In genomic region chr5:138515571-138516275, GRCh38 we compare ENCODE assay signal across 24 cellular contexts. TPM values are rescaled to one million over a fixed set of nuclear protein-coding genes. Genes with fewer than 3 reads are reported as not detected.
DNase-seq lines count a peak whose midpoint lies in the region; ATAC-seq, FAIRE-seq and TF ChIP-seq lines count a peak whose summit lies in the region.
"Had no signal": no experiment of that assay in that cellular context is flagged by ENCODE, and none has a peak within 500 bp of the region (broad histone marks: within the 10 kb centered on the region; RNA-seq: fewer than 3 reads in every experiment).

No MANE protein-coding gene starts in this region.

- H3K9me3 ChIP-seq in CD8-positive, alpha-beta T cell (ENCODE audit: low read length), result no peaks in the 10 kb centered on the region
- no peaks in the 10 kb centered on the region for H3K9me3 ChIP-seq in K562 (replicated peaks; ENCODE audit: control insufficient read depth, insufficient read depth, low read depth, low read length)
- no peaks in the 10 kb centered on the region for H3K9me3 ChIP-seq in Karpas-422 (ENCODE audit: low read length)
- H3K9me3 ChIP-seq: BLaER1 treated with 17β-estradiol and CSF1 and Interleukin-3, amounts not matched to agents 10 nM and 100 nM; SJCRH30 had no signal

- in situ Hi-C loops in K562 (cut with MboI), result no loop called here

- TF ChIP-seq CTCF in CD8-positive, alpha-beta T cell (IDR thresholded peaks at IDR 0.05), result no peak
- TF ChIP-seq CTCF in K562 (IDR thresholded peaks at IDR 0.05 in 2 of 3, conservative IDR thresholded peaks at IDR 0.05 in 1 of 3; ENCODE audit: insufficient read depth in 2 of 3, low read depth in 1 of 3, low read length in 3 of 3), result no peak

- peaks cover 52% of the 10 kb centered on the region for H3K36me3 ChIP-seq in CD8-positive, alpha-beta T cell (ENCODE audit: insufficient read depth, low read length)
- peaks cover 94% of the 10 kb centered on the region for H3K36me3 ChIP-seq in K562 (ENCODE audit: control insufficient read depth, insufficient read depth, low read length)
- H3K36me3 ChIP-seq in Karpas-422 (ENCODE audit: insufficient read depth, low read length), result peaks cover 61% of the 10 kb centered on the region

- TF ChIP-seq RAD21 in K562 (CRISPR knock-in tag; conservative IDR thresholded peaks at IDR 0.05 in 1 of 2, IDR thresholded peaks at IDR 0.05 in 1 of 2), result no peak

- no peak for FAIRE-seq in K562 (lab: Jason Lieb, UNC)
- FAIRE-seq: G401.6, GM12892, H1, RCC 7860 had no signal

- no peak overlapping the region for H2AFZ ChIP-seq in K562 (ENCODE audit: low read depth, low read length)
- H2AFZ ChIP-seq in Karpas-422 (ENCODE audit: low read length), result no peak overlapping the region

- no peaks in the 10 kb centered on the region for H3K27me3 Mint-ChIP-seq in activated CD4-positive, alpha-beta memory T cell treated with anti-CD3 and anti-CD28 coated beads for 36 hours
- no peaks in the 10 kb centered on the region for H3K27me3 Mint-ChIP-seq in activated CD4-positive, alpha-beta memory T cell treated with anti-CD3 and anti-CD28 coated beads, Interleukin-2, amount 10 ng/mL, durations not matched to agents 7 days and 5 days
- H3K27me3 Mint-ChIP-seq in CD8-positive, alpha-beta T cell (ENCODE audit: low read depth), result no peaks in the 10 kb centered on the region
- H3K27me3 Mint-ChIP-seq: CD4-positive, alpha-beta memory T cell had no signal

- H3K27ac ChIP-seq in CD8-positive, alpha-beta T cell (ENCODE audit: low read depth, low read length), result no peak overlapping the region
- H3K27ac ChIP-seq in K562 (ENCODE audit: extremely low read depth, low read depth, low read length) (no peak overlapping the region), Karpas-422 (ENCODE audit: low read length) (no peak overlapping the region)
- H3K27ac ChIP-seq: BLaER1 treated with 17β-estradiol and CSF1 and Interleukin-3, amounts not matched to agents 10 nM and 100 nM; SJCRH30 had no signal

- H3K4me1 ChIP-seq in CD8-positive, alpha-beta T cell (ENCODE audit: insufficient read depth, low read length), result no peaks in the 10 kb centered on the region
- H3K4me1 ChIP-seq in K562 (replicated peaks in 1 of 2; ENCODE audit: control insufficient read depth in 2 of 2, insufficient read depth in 2 of 2, low read length in 2 of 2) (0 out of 5 replicates have a peak, but pooled peaks cover 0 to 1% of the 10 kb centered on the region in 2 experiments), Karpas-422 (ENCODE audit: low read length) (no peaks in the 10 kb centered on the region)

- H3K4me3 ChIP-seq in CD8-positive, alpha-beta T cell (ENCODE audit: low read depth, low read length), result no peak overlapping the region
- no peak overlapping the region for H3K4me3 ChIP-seq in K562
- no peak overlapping the region for H3K4me3 ChIP-seq in Karpas-422 (ENCODE audit: low read length)
- H3K4me3 ChIP-seq: BLaER1 treated with 17β-estradiol and CSF1 and Interleukin-3, amounts not matched to agents 10 nM and 100 nM; SJCRH30 had no signal

- BruUV-seq in K562 (replicated peaks; lab: Mats Ljungman, UMichigan), result no TSS peak

- peaks cover 49% of the 10 kb centered on the region for H3K36me3 Mint-ChIP-seq in activated CD4-positive, alpha-beta memory T cell treated with anti-CD3 and anti-CD28 coated beads for 36 hours
- H3K36me3 Mint-ChIP-seq in activated CD4-positive, alpha-beta memory T cell treated with anti-CD3 and anti-CD28 coated beads, Interleukin-2, amount 10 ng/mL, durations not matched to agents 7 days and 5 days (ENCODE audit: low read depth), result peaks cover 67% of the 10 kb centered on the region
- peaks cover 84% of the 10 kb centered on the region for H3K36me3 Mint-ChIP-seq in CD8-positive, alpha-beta T cell

- TF ChIP-seq POLR2A in K562 (conservative IDR thresholded peaks at IDR 0.05), result no peak

- no peak for DNase-seq in activated CD4-positive, alpha-beta memory T cell treated with anti-CD3 and anti-CD28 coated beads for 36 hours
- no peak for DNase-seq in activated CD4-positive, alpha-beta memory T cell treated with anti-CD3 and anti-CD28 coated beads, Interleukin-2, amount 10 ng/mL, durations not matched to agents 7 days and 5 days
- no peak for DNase-seq in CD8-positive, alpha-beta T cell
- DNase-seq in K562 (ENCODE audit: extremely low read depth in 1 of 4, low spot score in 3 of 4) (no peak), retina (peak; percentile 72), SK-N-DZ (ENCODE audit: low spot score) (no peak), Karpas-422 (no peak), NCI-H446 (lab: John Stamatoyannopoulos, UW) (no peak)
- DNase-seq: 8988T; CD4-positive, alpha-beta memory T cell; KG1; NCI-H1105; NCI-H146; NCI-H2029 treated with DMSO at 0.1 percent for 48 hours; NCI-H226; NCI-H524; NCI-H774; OCI-M1; SJCRH30 had no signal

- no peak overlapping the region for H3K4me3 Mint-ChIP-seq in activated CD4-positive, alpha-beta memory T cell treated with anti-CD3 and anti-CD28 coated beads for 36 hours
- H3K4me3 Mint-ChIP-seq in activated CD4-positive, alpha-beta memory T cell treated with anti-CD3 and anti-CD28 coated beads, Interleukin-2, amount 10 ng/mL, durations not matched to agents 7 days and 5 days, result no peak overlapping the region
- no peak overlapping the region for H3K4me3 Mint-ChIP-seq in CD8-positive, alpha-beta T cell
- H3K4me3 Mint-ChIP-seq: CD4-positive, alpha-beta memory T cell had no signal

- H4K20me1 ChIP-seq in K562 (replicated peaks; ENCODE audit: control insufficient read depth, insufficient read depth, low read length) (peaks cover 6% of the 10 kb centered on the region), Karpas-422 (ENCODE audit: insufficient read depth, low read depth, low read length) (peaks cover 17% of the 10 kb centered on the region)

- no peak for ATAC-seq in CD8-positive, alpha-beta T cell
- ATAC-seq in K562, result no peak

- 93% methylated on average over 4 of the region's 4 CpGs for WGBS in K562 (ENCODE audit: insufficient coverage, low coverage, missing lambda C conversion rate)

- H3K9ac ChIP-seq in K562 (ENCODE audit: insufficient read depth in 1 of 2, low read depth in 2 of 2, low read length in 2 of 2) (no peak overlapping the region), Karpas-422 (ENCODE audit: low read length) (no peak overlapping the region)
- H3K9ac ChIP-seq: BLaER1 treated with 17β-estradiol and CSF1 and Interleukin-3, amounts not matched to agents 10 nM and 100 nM had no signal

- intact Hi-C loops in activated CD4-positive, alpha-beta memory T cell treated with anti-CD3 and anti-CD28 coated beads for 36 hours (cut with micrococcal nuclease), result no loop called here
- intact Hi-C loops in CD8-positive, alpha-beta T cell (cut with DNase I, micrococcal nuclease), result no loop called here
- intact Hi-C loops in K562 (cut with micrococcal nuclease), result no loop called here

- CTCF ChIA-PET in activated CD4-positive, alpha-beta memory T cell treated with anti-CD3 and anti-CD28 coated beads for 36 hours (lab: Charles Lee), result no interaction called here
- CTCF ChIA-PET in activated CD4-positive, alpha-beta memory T cell treated with anti-CD3 and anti-CD28 coated beads, Interleukin-2, amount 10 ng/mL, durations not matched to agents 7 days and 5 days (lab: Charles Lee), result no interaction called here
- CTCF ChIA-PET in CD8-positive, alpha-beta T cell (lab: Charles Lee), result interaction anchor here (1.0 to 3.1 kb wide), 3 partner anchors 12 to 51 kb away, joined by 3 to 15 read pairs (median 9); partner anchors contain the start of gene EGR1
- CTCF ChIA-PET in K562 (lab: Yijun Ruan, JAX; ENCODE audit: low intra/inter-chr PET ratio), result no interaction called here

- H3K9me3 Mint-ChIP-seq in activated CD4-positive, alpha-beta memory T cell treated with anti-CD3 and anti-CD28 coated beads for 36 hours, result no peaks in the 10 kb centered on the region
- H3K9me3 Mint-ChIP-seq in activated CD4-positive, alpha-beta memory T cell treated with anti-CD3 and anti-CD28 coated beads, Interleukin-2, amount 10 ng/mL, durations not matched to agents 7 days and 5 days, result no peaks in the 10 kb centered on the region
- H3K9me3 Mint-ChIP-seq in CD8-positive, alpha-beta T cell, result no peaks in the 10 kb centered on the region
- H3K9me3 Mint-ChIP-seq: CD4-positive, alpha-beta memory T cell had no signal

- POLR2A ChIA-PET in activated CD4-positive, alpha-beta memory T cell treated with anti-CD3 and anti-CD28 coated beads for 36 hours (lab: Charles Lee), result no interaction called here
- POLR2A ChIA-PET in activated CD4-positive, alpha-beta memory T cell treated with anti-CD3 and anti-CD28 coated beads, Interleukin-2, amount 10 ng/mL, durations not matched to agents 7 days and 5 days (lab: Charles Lee), result interaction anchor here (2.5 kb wide), 1 partner anchor 28 kb away, joined by 11 read pairs; the partner anchor contains the start of gene ETF1
- POLR2A ChIA-PET in CD8-positive, alpha-beta T cell (lab: Charles Lee), result interaction anchor here (1.5 kb wide), 1 partner anchor 11 kb away, joined by 4 read pairs; no protein-coding TSS in a partner anchor
- POLR2A ChIA-PET in K562 (lab: Yijun Ruan, JAX), result interaction anchor here (0.7 to 1.3 kb wide), 2 partner anchors 11 to 12 kb away, joined by 3 to 5 read pairs; no protein-coding TSS in a partner anchor

- H3K27me3 ChIP-seq in CD8-positive, alpha-beta T cell (ENCODE audit: insufficient read depth, low read length), result no peaks in the 10 kb centered on the region
- H3K27me3 ChIP-seq in K562 (ENCODE audit: control insufficient read depth in 2 of 2, insufficient read depth in 2 of 2, low read length in 2 of 2) (no peaks in the 10 kb centered on the region), Karpas-422 (ENCODE audit: low read length) (no peaks in the 10 kb centered on the region)
- H3K27me3 ChIP-seq: BLaER1 treated with 17β-estradiol and CSF1 and Interleukin-3, amounts not matched to agents 10 nM and 100 nM; SJCRH30 had no signal

- H3K27ac Mint-ChIP-seq in activated CD4-positive, alpha-beta memory T cell treated with anti-CD3 and anti-CD28 coated beads for 36 hours, result peak overlapping the region; percentile 43
- H3K27ac Mint-ChIP-seq in activated CD4-positive, alpha-beta memory T cell treated with anti-CD3 and anti-CD28 coated beads, Interleukin-2, amount 10 ng/mL, durations not matched to agents 7 days and 5 days, result no peak overlapping the region
- H3K27ac Mint-ChIP-seq in CD8-positive, alpha-beta T cell, result peak overlapping the region; percentile 30

- H3K9me2 ChIP-seq in Karpas-422 (replicated peaks; ENCODE audit: insufficient read depth, low read length), result no peaks in the 10 kb centered on the region

- H3K9me1 ChIP-seq in K562 (ENCODE audit: control insufficient read depth, insufficient read depth, low read length), result peaks cover 4% of the 10 kb centered on the region

- H3K79me2 ChIP-seq in K562 (ENCODE audit: control insufficient read depth, insufficient read depth, low read length) (peaks cover 39% of the 10 kb centered on the region), Karpas-422 (ENCODE audit: low read length) (peaks cover 53% of the 10 kb centered on the region)

- no peak for TF ChIP-seq EP300 in K562 (IDR thresholded peaks at IDR 0.05; ENCODE audit: low read length)

- no peak overlapping the region for H3K4me2 ChIP-seq in K562 (ENCODE audit: insufficient read depth, low read length)
- no peak overlapping the region for H3K4me2 ChIP-seq in Karpas-422 (ENCODE audit: low read depth, low read length, poor library complexity, severe bottlenecking)
- H3K4me2 ChIP-seq: BLaER1 treated with 17β-estradiol and CSF1 and Interleukin-3, amounts not matched to agents 10 nM and 100 nM had no signal

- peaks cover 10% of the 10 kb centered on the region for H3K4me1 Mint-ChIP-seq in activated CD4-positive, alpha-beta memory T cell treated with anti-CD3 and anti-CD28 coated beads for 36 hours (ENCODE audit: low read depth)
- H3K4me1 Mint-ChIP-seq in activated CD4-positive, alpha-beta memory T cell treated with anti-CD3 and anti-CD28 coated beads, Interleukin-2, amount 10 ng/mL, durations not matched to agents 7 days and 5 days, result peaks cover 4% of the 10 kb centered on the region
- H3K4me1 Mint-ChIP-seq in CD8-positive, alpha-beta T cell (ENCODE audit: low read depth), result peaks cover 10% of the 10 kb centered on the region

RNA-seq across cellular contexts. Expression of gene ETF1, which starts 27.3 kb away (rescaled TPM):
- 100 to 1,000 TPM; 131 to 132 TPM for total RNA-seq in activated CD4-positive, alpha-beta memory T cell treated with anti-CD3 and anti-CD28 coated beads for 36 hours
- 10 to 100 TPM; 77.5 to 81.7 TPM for total RNA-seq in activated CD4-positive, alpha-beta memory T cell treated with anti-CD3 and anti-CD28 coated beads, Interleukin-2, amount 10 ng/mL, durations not matched to agents 7 days and 5 days
- 100 to 1,000 TPM; 241 to 247 TPM for total RNA-seq in CD8-positive, alpha-beta T cell
- 43.7 and 83.9 TPM in 2 replicates for total RNA-seq in K562 (2011; cell fraction: chromatin; rRNA removed; ENCODE audit: low replicate concordance)
- total RNA-seq in K562 (2011; cell fraction: nucleolus; rRNA removed), result 26.2 and 27.1 TPM in 2 replicates
- 53.3 and 65.5 TPM in 2 replicates for total RNA-seq in K562 (2011; cell fraction: nucleoplasm; rRNA removed)
- total RNA-seq in K562 (2014; rRNA removed) (149 and 157 TPM in 2 replicates), K562 (2014; rRNA removed; fragmentation: Illumina TruSeq; extraction: Trizol) (190 and 225 TPM in 2 replicates), K562 (2015; rRNA removed; fragmentation: Illumina TruSeq; extraction: Trizol) (146 and 159 TPM in 2 replicates), K562 (2021) (189 and 209 TPM in 2 replicates)
- polyA plus RNA-seq in K562 (2011; rRNA removed) (113 and 179 TPM in 2 replicates), K562 (2014; fragmentation: Illumina TruSeq; extraction: Trizol) (162 and 198 TPM in 2 replicates), K562 (2014; fragmentation: Nextera tagmentation; extraction: Ambion mirVana) (10 to 100 TPM; 53.7 to 57.3 TPM), K562 (2014; rRNA removed) (137 and 164 TPM in 2 replicates)
- polyA plus RNA-seq in K562 (2011; cell fraction: cytosol; rRNA removed), result 43.2 and 61.7 TPM in 2 replicates
- polyA plus RNA-seq in K562 (2011; cell fraction: nucleus; rRNA removed), result 33.0 and 41.2 TPM in 2 replicates
- 93.8 and 122 TPM in 2 replicates for polyA plus RNA-seq in K562 (2012)
- 249 and 254 TPM in 2 replicates for polyA minus RNA-seq in K562 (2011; rRNA and poly(A)+ RNA removed)
- polyA minus RNA-seq in K562 (2011; cell fraction: cytosol; rRNA and poly(A)+ RNA removed), result 67.7 and 94.2 TPM in 2 replicates
- polyA minus RNA-seq in K562 (2011; cell fraction: nucleus; rRNA and poly(A)+ RNA removed), result 25.3 and 40.0 TPM in 2 replicates
- 86.7 and 93.5 TPM in 2 replicates for polyA plus RNA-seq in SK-N-DZ (2014; cell fraction: cytosol; rRNA removed)
- 50.2 and 59.1 TPM in 2 replicates for polyA plus RNA-seq in SK-N-DZ (2014; cell fraction: nucleus; rRNA removed)
- total RNA-seq in Karpas-422 (2014; rRNA removed; shearing (Covaris generic); ENCODE audit: low replicate concordance), result 52.1 and 100 TPM in 2 replicates

RNA-seq across cellular contexts. Expression of gene EGR1, which starts 50.4 kb away (rescaled TPM):
- 10 to 100 TPM; 64.2 to 69.4 TPM for total RNA-seq in activated CD4-positive, alpha-beta memory T cell treated with anti-CD3 and anti-CD28 coated beads for 36 hours
- 10 to 100 TPM; 21.0 to 21.6 TPM for total RNA-seq in activated CD4-positive, alpha-beta memory T cell treated with anti-CD3 and anti-CD28 coated beads, Interleukin-2, amount 10 ng/mL, durations not matched to agents 7 days and 5 days
- 10 to 100 TPM; 12.1 to 12.7 TPM for total RNA-seq in CD8-positive, alpha-beta T cell
- 105 and 112 TPM in 2 replicates for total RNA-seq in K562 (2011; cell fraction: chromatin; rRNA removed; ENCODE audit: low replicate concordance)
- total RNA-seq in K562 (2011; cell fraction: nucleolus; rRNA removed), result 51.7 and 57.5 TPM in 2 replicates
- 70.1 and 77.6 TPM in 2 replicates for total RNA-seq in K562 (2011; cell fraction: nucleoplasm; rRNA removed)
- total RNA-seq in K562 (2014; rRNA removed) (10.1 and 32.7 TPM in 2 replicates), K562 (2014; rRNA removed; fragmentation: Illumina TruSeq; extraction: Trizol) (12.0 and 19.7 TPM in 2 replicates), K562 (2015; rRNA removed; fragmentation: Illumina TruSeq; extraction: Trizol) (1.3 and 1.7 TPM in 2 replicates), K562 (2021) (77.0 and 135 TPM in 2 replicates)
- polyA plus RNA-seq in K562 (2011; rRNA removed) (9.0 and 12.2 TPM in 2 replicates), K562 (2014; fragmentation: Illumina TruSeq; extraction: Trizol) (78.6 and 132 TPM in 2 replicates), K562 (2014; fragmentation: Nextera tagmentation; extraction: Ambion mirVana) (10 to 100 TPM; 21.5 to 43.6 TPM), K562 (2014; rRNA removed) (54.7 and 102 TPM in 2 replicates)
- 10.0 and 22.8 TPM in 2 replicates for polyA plus RNA-seq in K562 (2011; cell fraction: cytosol; rRNA removed)
- 25.0 and 99.0 TPM in 2 replicates for polyA plus RNA-seq in K562 (2011; cell fraction: nucleus; rRNA removed)
- 195 and 197 TPM in 2 replicates for polyA plus RNA-seq in K562 (2012)
- 8.4 and 15.0 TPM in 2 replicates for polyA minus RNA-seq in K562 (2011; rRNA and poly(A)+ RNA removed)
- 36.2 and 53.5 TPM in 2 replicates for polyA minus RNA-seq in K562 (2011; cell fraction: cytosol; rRNA and poly(A)+ RNA removed)
- 13.7 and 30.8 TPM in 2 replicates for polyA minus RNA-seq in K562 (2011; cell fraction: nucleus; rRNA and poly(A)+ RNA removed)
- polyA plus RNA-seq in SK-N-DZ (2014; cell fraction: cytosol; rRNA removed), result 1.2 and 3.4 TPM in 2 replicates
- 3.8 and 16.0 TPM in 2 replicates for polyA plus RNA-seq in SK-N-DZ (2014; cell fraction: nucleus; rRNA removed)
- 0.61 and 1.7 TPM in 2 replicates for total RNA-seq in Karpas-422 (2014; rRNA removed; shearing (Covaris generic); ENCODE audit: low replicate concordance)

RNA-seq across cellular contexts. Expression of gene HSPA9, which starts 59.5 kb away (rescaled TPM):
- total RNA-seq in activated CD4-positive, alpha-beta memory T cell treated with anti-CD3 and anti-CD28 coated beads for 36 hours, result 100 to 1,000 TPM; 358 to 368 TPM
- 100 to 1,000 TPM; 205 to 217 TPM for total RNA-seq in activated CD4-positive, alpha-beta memory T cell treated with anti-CD3 and anti-CD28 coated beads, Interleukin-2, amount 10 ng/mL, durations not matched to agents 7 days and 5 days
- total RNA-seq in CD8-positive, alpha-beta T cell, result 100 to 1,000 TPM; 464 to 500 TPM
- total RNA-seq in K562 (2011; cell fraction: chromatin; rRNA removed; ENCODE audit: low replicate concordance), result 389 and 542 TPM in 2 replicates
- total RNA-seq in K562 (2011; cell fraction: nucleolus; rRNA removed), result 228 and 277 TPM in 2 replicates
- 287 and 329 TPM in 2 replicates for total RNA-seq in K562 (2011; cell fraction: nucleoplasm; rRNA removed)
- 482 and 583 TPM in 2 replicates for total RNA-seq in K562 (2014; rRNA removed)
- 548 and 597 TPM in 2 replicates for total RNA-seq in K562 (2014; rRNA removed; fragmentation: Illumina TruSeq; extraction: Trizol)
- total RNA-seq in K562 (2015; rRNA removed; fragmentation: Illumina TruSeq; extraction: Trizol), result 522 and 545 TPM in 2 replicates
- 481 and 498 TPM in 2 replicates for total RNA-seq in K562 (2021)
- polyA plus RNA-seq in K562 (2011; rRNA removed), result 296 and 361 TPM in 2 replicates
- 229 and 239 TPM in 2 replicates for polyA plus RNA-seq in K562 (2011; cell fraction: cytosol; rRNA removed)
- polyA plus RNA-seq in K562 (2011; cell fraction: nucleus; rRNA removed), result 225 and 240 TPM in 2 replicates
- 333 and 576 TPM in 2 replicates for polyA plus RNA-seq in K562 (2012)
- polyA plus RNA-seq in K562 (2014; fragmentation: Illumina TruSeq; extraction: Trizol), result 474 and 552 TPM in 2 replicates
- polyA plus RNA-seq in K562 (2014; fragmentation: Nextera tagmentation; extraction: Ambion mirVana), result 100 to 1,000 TPM; 195 to 294 TPM
- polyA plus RNA-seq in K562 (2014; rRNA removed), result 514 and 537 TPM in 2 replicates
- 500 and 528 TPM in 2 replicates for polyA minus RNA-seq in K562 (2011; rRNA and poly(A)+ RNA removed)
- 329 and 345 TPM in 2 replicates for polyA minus RNA-seq in K562 (2011; cell fraction: cytosol; rRNA and poly(A)+ RNA removed)
- 149 and 198 TPM in 2 replicates for polyA minus RNA-seq in K562 (2011; cell fraction: nucleus; rRNA and poly(A)+ RNA removed)
- polyA plus RNA-seq in SK-N-DZ (2014; cell fraction: cytosol; rRNA removed), result 706 and 861 TPM in 2 replicates
- polyA plus RNA-seq in SK-N-DZ (2014; cell fraction: nucleus; rRNA removed), result 392 and 549 TPM in 2 replicates
- total RNA-seq in Karpas-422 (2014; rRNA removed; shearing (Covaris generic); ENCODE audit: low replicate concordance), result 269 and 293 TPM in 2 replicates
